ENCODE assay signal across 16 cellular contexts in genomic region chr7:14639329-14639728, GRCh38.
DNase-seq lines count a peak whose midpoint lies in the region; ATAC-seq, FAIRE-seq and TF ChIP-seq lines count a peak whose summit lies in the region.
"Had no signal": no experiment of that assay in that cellular context is flagged by ENCODE, and none has a peak within 500 bp of the region (broad histone marks: within the 10 kb centered on the region; RNA-seq: fewer than 3 reads in every experiment).

No MANE protein-coding gene starts in this region.

- H3K27me3 ChIP-seq in pancreas (no peaks in the 10 kb centered on the region), H7 (ENCODE audit: control insufficient read depth, insufficient read depth, low read length) (no peaks in the 10 kb centered on the region)

- no peaks in the 10 kb centered on the region for H3K36me3 ChIP-seq in pancreas
- H3K36me3 ChIP-seq in H7 (replicated peaks; ENCODE audit: control insufficient read depth, insufficient read depth, low read length), result no peaks in the 10 kb centered on the region

- POLR2A ChIA-PET in GM10248 (lab: Yijun Ruan, JAX), result no interaction called here

- FAIRE-seq in pancreas (lab: Jason Lieb, UNC), result no peak

- no peak overlapping the region for H3K4me3 ChIP-seq in pancreas
- no peak overlapping the region for H3K4me3 ChIP-seq in H7 (ENCODE audit: insufficient read depth, low read depth, low read length)
- H3K4me3 ChIP-seq: A549 had no signal

- peaks cover 7 to 17% (median 15%) of the 10 kb centered on the region in 3 donors for H3K4me1 ChIP-seq in pancreas
- H3K4me1 ChIP-seq: A549 had no signal

- no peaks in the 10 kb centered on the region for H3K9me3 ChIP-seq in pancreas
- H3K9me3 ChIP-seq: A549 had no signal

- CTCF ChIA-PET in GM10248 (lab: Yijun Ruan, JAX), result no interaction called here

- intact Hi-C loops in pancreas (cut with DNase I), result no loop called here

- H3K27ac ChIP-seq in epithelial cell of prostate (peak overlapping the region; percentile 51), pancreas (no peak overlapping the region)
- H3K27ac ChIP-seq: A549 had no signal

- ATAC-seq in pancreas, result peak in 3 of 4 donors; percentile 69 to 77 (median 71)
- no peak for ATAC-seq in GM18907 (IDR thresholded peaks at IDR 0.05; ENCODE audit: unreplicated experiment)
- ATAC-seq: A549 had no signal

- DNase-seq in NCI-H748 (lab: John Stamatoyannopoulos, UW; ENCODE audit: unreplicated experiment) (peak; percentile 44), NCI-H748 treated with DMSO at 0.1 percent for 48 hours (lab: John Stamatoyannopoulos, UW) (no peak), HT-29 (ENCODE audit: low spot score) (peak; percentile 45), epithelial cell of prostate (ENCODE audit: low read depth, low spot score) (no peak), pancreas (peak in 1 of 6 donors; percentile 2), H7 (no peak), GM10248 (ENCODE audit: extremely low spot score) (no peak)
- DNase-seq: C1 segment of cervical spinal cord, DMS 273 treated with DMSO at 0.1 percent for 48 hours, H9, NCI-H1694 treated with DMSO at 0.1 percent for 48 hours, NCI-H2171 treated with DMSO at 0.1 percent for 48 hours, OCI-M1, SIG-M5 had no signal

- 25 to 39% methylated on average over 2 of the region's 2 CpGs for WGBS in pancreas, 2 donors

- TF ChIP-seq CTCF in pancreas (IDR thresholded peaks at IDR 0.05) (no peak), GM10248 (IDR thresholded peaks at IDR 0.05; ENCODE audit: control extremely low read depth, extremely low read depth, low read depth, missing control alignments) (no peak)

Comparison
In these comparisons a context has a peak if more than half of its experiments do, and no peak if none do; other contexts are left out.
1. DNase-seq: peak in NCI-H748 (single experiment) and HT-29 (single experiment); none in NCI-H748 treated with DMSO at 0.1 percent for 48 hours (single experiment), epithelial cell of prostate (single experiment), H7 (single experiment) and GM10248 (single experiment).